Comparison of ENCODE assay signal across 2 cellular contexts in the genomic region with DNA sequence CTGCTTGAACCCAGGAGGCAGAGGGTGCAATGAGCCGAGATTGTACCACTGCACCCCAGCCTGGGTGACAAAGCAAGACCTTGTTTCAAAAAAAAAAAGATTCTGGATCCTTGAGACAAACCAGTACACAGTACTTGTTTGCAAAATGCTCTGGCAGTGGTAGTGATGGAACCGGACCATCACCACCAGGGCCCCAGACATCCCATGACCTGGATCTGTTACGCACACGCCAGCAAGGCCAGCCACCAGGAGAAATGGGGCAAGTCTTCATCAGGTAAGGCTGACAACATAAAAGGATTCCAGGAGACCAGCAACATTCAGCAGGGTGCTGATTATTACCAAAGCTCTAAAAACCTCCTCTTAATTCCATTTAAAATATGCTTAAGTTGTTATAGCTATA.
TF ChIP-seq lines count a peak whose summit lies in the region.

No MANE protein-coding gene starts in this region.

TF ChIP-seq in H1, 55 proteins besides CTCF, POLR2A, EP300 and RAD21:
- TF ChIP-seq SIN3A (conservative IDR thresholded peaks at IDR 0.05 in 1 of 2, IDR thresholded peaks at IDR 0.05 in 1 of 2; ENCODE audit: low read depth in 1 of 2, low read length in 2 of 2) = no peak

TF ChIP-seq in GM23338, 12 proteins besides CTCF, POLR2A, EP300 and RAD21:
- TF ChIP-seq ZNF331 (CRISPR knock-in tag; IDR thresholded peaks at IDR 0.05; ENCODE audit: low read depth) = no peak
- no peak for TF ChIP-seq EZH2 (IDR thresholded peaks at IDR 0.05; ENCODE audit: low read depth, unreplicated experiment)
- TF ChIP-seq, protein P1, sequence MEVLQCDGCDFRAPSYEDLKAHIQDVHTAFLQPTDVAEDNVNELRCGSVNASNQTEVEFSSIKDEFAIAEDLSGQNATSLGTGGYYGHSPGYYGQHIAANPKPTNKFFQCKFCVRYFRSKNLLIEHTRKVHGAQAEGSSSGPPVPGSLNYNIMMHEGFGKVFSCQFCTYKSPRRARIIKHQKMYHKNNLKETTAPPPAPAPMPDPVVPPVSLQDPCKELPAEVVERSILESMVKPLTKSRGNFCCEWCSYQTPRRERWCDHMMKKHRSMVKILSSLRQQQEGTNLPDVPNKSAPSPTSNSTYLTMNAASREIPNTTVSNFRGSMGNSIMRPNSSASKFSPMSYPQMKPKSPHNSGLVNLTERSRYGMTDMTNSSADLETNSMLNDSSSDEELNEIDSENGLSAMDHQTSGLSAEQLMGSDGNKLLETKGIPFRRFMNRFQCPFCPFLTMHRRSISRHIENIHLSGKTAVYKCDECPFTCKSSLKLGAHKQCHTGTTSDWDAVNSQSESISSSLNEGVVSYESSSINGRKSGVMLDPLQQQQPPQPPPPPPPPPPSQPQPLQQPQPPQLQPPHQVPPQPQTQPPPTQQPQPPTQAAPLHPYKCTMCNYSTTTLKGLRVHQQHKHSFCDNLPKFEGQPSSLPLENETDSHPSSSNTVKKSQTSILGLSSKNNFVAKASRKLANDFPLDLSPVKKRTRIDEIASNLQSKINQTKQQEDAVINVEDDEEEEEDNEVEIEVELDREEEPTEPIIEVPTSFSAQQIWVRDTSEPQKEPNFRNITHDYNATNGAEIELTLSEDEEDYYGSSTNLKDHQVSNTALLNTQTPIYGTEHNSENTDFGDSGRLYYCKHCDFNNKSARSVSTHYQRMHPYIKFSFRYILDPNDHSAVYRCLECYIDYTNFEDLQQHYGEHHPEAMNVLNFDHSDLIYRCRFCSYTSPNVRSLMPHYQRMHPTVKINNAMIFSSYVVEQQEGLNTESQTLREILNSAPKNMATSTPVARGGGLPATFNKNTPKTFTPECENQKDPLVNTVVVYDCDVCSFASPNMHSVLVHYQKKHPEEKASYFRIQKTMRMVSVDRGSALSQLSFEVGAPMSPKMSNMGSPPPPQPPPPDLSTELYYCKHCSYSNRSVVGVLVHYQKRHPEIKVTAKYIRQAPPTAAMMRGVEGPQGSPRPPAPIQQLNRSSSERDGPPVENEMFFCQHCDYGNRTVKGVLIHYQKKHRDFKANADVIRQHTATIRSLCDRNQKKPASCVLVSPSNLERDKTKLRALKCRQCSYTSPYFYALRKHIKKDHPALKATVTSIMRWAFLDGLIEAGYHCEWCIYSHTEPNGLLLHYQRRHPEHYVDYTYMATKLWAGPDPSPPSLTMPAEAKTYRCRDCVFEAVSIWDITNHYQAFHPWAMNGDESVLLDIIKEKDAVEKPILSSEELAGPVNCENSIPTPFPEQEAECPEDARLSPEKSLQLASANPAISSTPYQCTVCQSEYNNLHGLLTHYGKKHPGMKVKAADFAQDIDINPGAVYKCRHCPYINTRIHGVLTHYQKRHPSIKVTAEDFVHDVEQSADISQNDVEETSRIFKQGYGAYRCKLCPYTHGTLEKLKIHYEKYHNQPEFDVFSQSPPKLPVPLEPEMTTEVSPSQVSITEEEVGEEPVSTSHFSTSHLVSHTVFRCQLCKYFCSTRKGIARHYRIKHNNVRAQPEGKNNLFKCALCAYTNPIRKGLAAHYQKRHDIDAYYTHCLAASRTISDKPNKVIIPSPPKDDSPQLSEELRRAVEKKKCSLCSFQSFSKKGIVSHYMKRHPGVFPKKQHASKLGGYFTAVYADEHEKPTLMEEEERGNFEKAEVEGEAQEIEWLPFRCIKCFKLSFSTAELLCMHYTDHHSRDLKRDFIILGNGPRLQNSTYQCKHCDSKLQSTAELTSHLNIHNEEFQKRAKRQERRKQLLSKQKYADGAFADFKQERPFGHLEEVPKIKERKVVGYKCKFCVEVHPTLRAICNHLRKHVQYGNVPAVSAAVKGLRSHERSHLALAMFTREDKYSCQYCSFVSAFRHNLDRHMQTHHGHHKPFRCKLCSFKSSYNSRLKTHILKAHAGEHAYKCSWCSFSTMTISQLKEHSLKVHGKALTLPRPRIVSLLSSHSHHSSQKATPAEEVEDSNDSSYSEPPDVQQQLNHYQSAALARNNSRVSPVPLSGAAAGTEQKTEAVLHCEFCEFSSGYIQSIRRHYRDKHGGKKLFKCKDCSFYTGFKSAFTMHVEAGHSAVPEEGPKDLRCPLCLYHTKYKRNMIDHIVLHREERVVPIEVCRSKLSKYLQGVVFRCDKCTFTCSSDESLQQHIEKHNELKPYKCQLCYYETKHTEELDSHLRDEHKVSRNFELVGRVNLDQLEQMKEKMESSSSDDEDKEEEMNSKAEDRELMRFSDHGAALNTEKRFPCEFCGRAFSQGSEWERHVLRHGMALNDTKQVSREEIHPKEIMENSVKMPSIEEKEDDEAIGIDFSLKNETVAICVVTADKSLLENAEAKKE (CRISPR knock-in tag; IDR thresholded peaks at IDR 0.05) = no peak
- TF ChIP-seq STAT1 (IDR thresholded peaks at IDR 0.05; ENCODE audit: unreplicated experiment) = no peak
- TF ChIP-seq JUNB (IDR thresholded peaks at IDR 0.05; ENCODE audit: unreplicated experiment) = no peak
- TF ChIP-seq ZNF114 (CRISPR knock-in tag; IDR thresholded peaks at IDR 0.05) = no peak
- TF ChIP-seq, protein P2, sequence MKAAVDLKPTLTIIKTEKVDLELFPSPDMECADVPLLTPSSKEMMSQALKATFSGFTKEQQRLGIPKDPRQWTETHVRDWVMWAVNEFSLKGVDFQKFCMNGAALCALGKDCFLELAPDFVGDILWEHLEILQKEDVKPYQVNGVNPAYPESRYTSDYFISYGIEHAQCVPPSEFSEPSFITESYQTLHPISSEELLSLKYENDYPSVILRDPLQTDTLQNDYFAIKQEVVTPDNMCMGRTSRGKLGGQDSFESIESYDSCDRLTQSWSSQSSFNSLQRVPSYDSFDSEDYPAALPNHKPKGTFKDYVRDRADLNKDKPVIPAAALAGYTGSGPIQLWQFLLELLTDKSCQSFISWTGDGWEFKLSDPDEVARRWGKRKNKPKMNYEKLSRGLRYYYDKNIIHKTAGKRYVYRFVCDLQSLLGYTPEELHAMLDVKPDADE (IDR thresholded peaks at IDR 0.05) = no peak
- TF ChIP-seq POLR2AphosphoS5 (IDR thresholded peaks at IDR 0.05; ENCODE audit: low read depth) = no peak
- TF ChIP-seq CREB1 (CRISPR knock-in tag; IDR thresholded peaks at IDR 0.05; ENCODE audit: low read depth) = no peak
- TF ChIP-seq, protein P3, sequence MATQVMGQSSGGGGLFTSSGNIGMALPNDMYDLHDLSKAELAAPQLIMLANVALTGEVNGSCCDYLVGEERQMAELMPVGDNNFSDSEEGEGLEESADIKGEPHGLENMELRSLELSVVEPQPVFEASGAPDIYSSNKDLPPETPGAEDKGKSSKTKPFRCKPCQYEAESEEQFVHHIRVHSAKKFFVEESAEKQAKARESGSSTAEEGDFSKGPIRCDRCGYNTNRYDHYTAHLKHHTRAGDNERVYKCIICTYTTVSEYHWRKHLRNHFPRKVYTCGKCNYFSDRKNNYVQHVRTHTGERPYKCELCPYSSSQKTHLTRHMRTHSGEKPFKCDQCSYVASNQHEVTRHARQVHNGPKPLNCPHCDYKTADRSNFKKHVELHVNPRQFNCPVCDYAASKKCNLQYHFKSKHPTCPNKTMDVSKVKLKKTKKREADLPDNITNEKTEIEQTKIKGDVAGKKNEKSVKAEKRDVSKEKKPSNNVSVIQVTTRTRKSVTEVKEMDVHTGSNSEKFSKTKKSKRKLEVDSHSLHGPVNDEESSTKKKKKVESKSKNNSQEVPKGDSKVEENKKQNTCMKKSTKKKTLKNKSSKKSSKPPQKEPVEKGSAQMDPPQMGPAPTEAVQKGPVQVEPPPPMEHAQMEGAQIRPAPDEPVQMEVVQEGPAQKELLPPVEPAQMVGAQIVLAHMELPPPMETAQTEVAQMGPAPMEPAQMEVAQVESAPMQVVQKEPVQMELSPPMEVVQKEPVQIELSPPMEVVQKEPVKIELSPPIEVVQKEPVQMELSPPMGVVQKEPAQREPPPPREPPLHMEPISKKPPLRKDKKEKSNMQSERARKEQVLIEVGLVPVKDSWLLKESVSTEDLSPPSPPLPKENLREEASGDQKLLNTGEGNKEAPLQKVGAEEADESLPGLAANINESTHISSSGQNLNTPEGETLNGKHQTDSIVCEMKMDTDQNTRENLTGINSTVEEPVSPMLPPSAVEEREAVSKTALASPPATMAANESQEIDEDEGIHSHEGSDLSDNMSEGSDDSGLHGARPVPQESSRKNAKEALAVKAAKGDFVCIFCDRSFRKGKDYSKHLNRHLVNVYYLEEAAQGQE (IDR thresholded peaks at IDR 0.05; ENCODE audit: unreplicated experiment) = no peak
- no peak for TF ChIP-seq EZH2phosphoT487 (IDR thresholded peaks at IDR 0.05; ENCODE audit: unreplicated experiment)
- TF ChIP-seq NANOG (IDR thresholded peaks at IDR 0.05; ENCODE audit: borderline replicate concordance) = no peak
